Comparison of ENCODE assay signal across 17 cellular contexts in the genomic region with DNA sequence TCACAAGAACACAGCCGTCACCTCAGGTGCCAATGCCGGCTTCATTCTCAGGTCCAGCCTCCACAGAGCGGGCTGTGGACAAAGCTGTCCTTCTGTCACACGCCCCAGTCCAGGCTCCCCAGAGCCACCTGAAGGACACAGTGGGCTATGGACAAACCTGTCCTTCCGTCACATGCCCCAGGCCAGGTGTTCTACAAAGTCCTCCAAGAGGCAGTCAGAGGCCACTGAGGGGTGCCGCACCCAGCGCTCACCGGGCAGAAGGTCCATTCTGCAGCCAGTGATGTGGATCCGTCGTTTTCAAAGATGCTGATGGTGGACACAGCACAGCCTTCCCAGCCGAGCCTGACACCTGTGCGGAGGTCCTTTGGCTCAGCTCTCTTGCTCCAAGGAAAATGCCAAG.
DNase-seq lines count a peak whose midpoint lies in the region; ATAC-seq and TF ChIP-seq lines count a peak whose summit lies in the region.
"Had no signal": no experiment of that assay in that cellular context is flagged by ENCODE, and none has a peak within 500 bp of the region (broad histone marks: within the 10 kb centered on the region; RNA-seq: fewer than 3 reads in every experiment).

No MANE protein-coding gene starts in this region.

- peaks cover 0 to 7% (median 6%) of the 10 kb centered on the region in 4 donors for H3K9me3 ChIP-seq in stomach
- peaks cover 2% of the 10 kb centered on the region for H3K9me3 ChIP-seq in right cardiac atrium (ENCODE audit: control insufficient read depth, low read length)

- H3K4me3 ChIP-seq in stomach (no peak overlapping the region), right cardiac atrium (ENCODE audit: low read length) (no peak overlapping the region)
- H3K4me3 ChIP-seq: A549, GM23338 had no signal

- ATAC-seq in left lobe of liver (no peak), right cardiac atrium (no peak), HG02610 (IDR thresholded peaks at IDR 0.05; ENCODE audit: unreplicated experiment) (no peak)
- ATAC-seq: A549 had no signal

- POLR2A ChIA-PET in activated CD4-positive, alpha-beta memory T cell treated with anti-CD3 and anti-CD28 coated beads for 36 hours (lab: Charles Lee): no interaction called here

- peaks cover 0 to 6% (median 3%) of the 10 kb centered on the region in 7 donors for H3K9me3 Mint-ChIP-seq in CD14-positive monocyte
- H3K9me3 Mint-ChIP-seq in activated CD4-positive, alpha-beta memory T cell treated with anti-CD3 and anti-CD28 coated beads for 36 hours: peaks cover 3% of the 10 kb centered on the region
- peaks cover 4% of the 10 kb centered on the region for H3K9me3 Mint-ChIP-seq in activated naive CD4-positive, alpha-beta T cell treated with anti-CD3 and anti-CD28 coated beads for 36 hours

- TF ChIP-seq CTCF in CD14-positive monocyte (IDR thresholded peaks at IDR 0.05) (no peak), stomach (IDR thresholded peaks at IDR 0.05) (no peak)

- H3K27ac ChIP-seq in stomach (no peak overlapping the region), right cardiac atrium (ENCODE audit: low read length) (no peak overlapping the region)
- H3K27ac ChIP-seq: A549 had no signal

- peaks cover 0 to 12% (median 10%) of the 10 kb centered on the region in 4 donors for H3K4me1 ChIP-seq in stomach
- H3K4me1 ChIP-seq in right cardiac atrium (ENCODE audit: control insufficient read depth, insufficient read depth, low read length): no peaks in the 10 kb centered on the region

- H3K36me3 Mint-ChIP-seq in CD14-positive monocyte: no peaks in the 10 kb centered on the region
- no peaks in the 10 kb centered on the region for H3K36me3 Mint-ChIP-seq in activated CD4-positive, alpha-beta memory T cell treated with anti-CD3 and anti-CD28 coated beads for 36 hours
- H3K36me3 Mint-ChIP-seq in activated naive CD4-positive, alpha-beta T cell treated with anti-CD3 and anti-CD28 coated beads for 36 hours (ENCODE audit: low read depth): no peaks in the 10 kb centered on the region

- TF ChIP-seq POLR2A in stomach (IDR thresholded peaks at IDR 0.05): no peak

- 93 to 96% (median 95%) methylated on average over 9 to 12 of the region's 12 CpGs for WGBS in stomach, 5 donors
- 95% methylated on average over 12 of the region's 12 CpGs for WGBS in right cardiac atrium

- no peaks in the 10 kb centered on the region for H3K36me3 ChIP-seq in stomach

- intact Hi-C loops in CD14-positive monocyte (cut with micrococcal nuclease): no loop called here
- intact Hi-C loops in activated CD4-positive, alpha-beta memory T cell treated with anti-CD3 and anti-CD28 coated beads for 36 hours (cut with micrococcal nuclease): no loop called here
- intact Hi-C loops in stomach (cut with DNase I; ENCODE audit: low total_unique reads): no loop called here
- intact Hi-C loops in right cardiac atrium (cut with DNase I): no loop called here
- intact Hi-C loops in activated naive CD4-positive, alpha-beta T cell treated with anti-CD3 and anti-CD28 coated beads for 36 hours (cut with micrococcal nuclease): no loop called here

- TF ChIP-seq EP300 in stomach (IDR thresholded peaks at IDR 0.05): no peak

- no peak overlapping the region for H3K4me3 Mint-ChIP-seq in CD14-positive monocyte
- no peak overlapping the region for H3K4me3 Mint-ChIP-seq in activated CD4-positive, alpha-beta memory T cell treated with anti-CD3 and anti-CD28 coated beads for 36 hours
- H3K4me3 Mint-ChIP-seq in activated naive CD4-positive, alpha-beta T cell treated with anti-CD3 and anti-CD28 coated beads for 36 hours: no peak overlapping the region
- H3K4me3 Mint-ChIP-seq: GM23338 had no signal

- H3K27me3 ChIP-seq in stomach: peaks cover 0 to 22% (median 0%) of the 10 kb centered on the region in 3 donors
- no peaks in the 10 kb centered on the region for H3K27me3 ChIP-seq in right cardiac atrium (ENCODE audit: control insufficient read depth, insufficient read depth)

- peaks cover 6% of the 10 kb centered on the region for H3K4me1 Mint-ChIP-seq in CD14-positive monocyte
- no peaks in the 10 kb centered on the region for H3K4me1 Mint-ChIP-seq in activated CD4-positive, alpha-beta memory T cell treated with anti-CD3 and anti-CD28 coated beads for 36 hours (ENCODE audit: low read depth)
- H3K4me1 Mint-ChIP-seq in activated naive CD4-positive, alpha-beta T cell treated with anti-CD3 and anti-CD28 coated beads for 36 hours (ENCODE audit: low read depth): peaks cover 1% of the 10 kb centered on the region

- H3K27me3 Mint-ChIP-seq in CD14-positive monocyte (ENCODE audit: low read depth in 3 of 3): peaks cover 3 to 12% (median 8%) of the 10 kb centered on the region in 3 donors
- peaks cover 2% of the 10 kb centered on the region for H3K27me3 Mint-ChIP-seq in activated CD4-positive, alpha-beta memory T cell treated with anti-CD3 and anti-CD28 coated beads for 36 hours
- H3K27me3 Mint-ChIP-seq in activated naive CD4-positive, alpha-beta T cell treated with anti-CD3 and anti-CD28 coated beads for 36 hours (ENCODE audit: low read depth): peaks cover 12% of the 10 kb centered on the region

- CTCF ChIA-PET in activated CD4-positive, alpha-beta memory T cell treated with anti-CD3 and anti-CD28 coated beads for 36 hours (lab: Charles Lee): no interaction called here
- CTCF ChIA-PET in activated naive CD4-positive, alpha-beta T cell treated with anti-CD3 and anti-CD28 coated beads for 36 hours (lab: Charles Lee): no interaction called here

- peak; percentile 34 for DNase-seq in CD14-positive monocyte (ENCODE audit: low spot score)
- DNase-seq in activated CD4-positive, alpha-beta memory T cell treated with anti-CD3 and anti-CD28 coated beads for 36 hours: peak; percentile 5
- DNase-seq in left lobe of liver (ENCODE audit: low spot score): peak; percentile 26
- peak; percentile 23 for DNase-seq in stomach
- no peak for DNase-seq in right cardiac atrium
- no peak for DNase-seq in activated naive CD4-positive, alpha-beta T cell treated with anti-CD3 and anti-CD28 coated beads for 36 hours
- no peak for DNase-seq in activated CD4-positive, alpha-beta T cell treated with anti-CD3 and anti-CD28 coated beads for 1 hour
- DNase-seq: C1 segment of cervical spinal cord, DMS 273 treated with DMSO at 0.1 percent for 48 hours, GF-D8, KG1, NCI-H1436, NCI-H2081, NCI-H748 treated with DMSO at 0.1 percent for 48 hours had no signal

- no peak overlapping the region for H3K27ac Mint-ChIP-seq in CD14-positive monocyte
- H3K27ac Mint-ChIP-seq in activated CD4-positive, alpha-beta memory T cell treated with anti-CD3 and anti-CD28 coated beads for 36 hours: no peak overlapping the region
- H3K27ac Mint-ChIP-seq in activated naive CD4-positive, alpha-beta T cell treated with anti-CD3 and anti-CD28 coated beads for 36 hours: no peak overlapping the region
- H3K27ac Mint-ChIP-seq: GM23338 had no signal

Comparison
In these comparisons a context has a peak if more than half of its experiments do, and no peak if none do; other contexts are left out.
1. DNase-seq: peak in CD14-positive monocyte (single experiment), activated CD4-positive, alpha-beta memory T cell treated with anti-CD3 and anti-CD28 coated beads for 36 hours (single experiment), left lobe of liver (single experiment) and stomach (single experiment); none in right cardiac atrium (0 of 3), activated naive CD4-positive, alpha-beta T cell treated with anti-CD3 and anti-CD28 coated beads for 36 hours (single experiment) and activated CD4-positive, alpha-beta T cell treated with anti-CD3 and anti-CD28 coated beads for 1 hour (single experiment).